ENCODE assay signal across 10 cellular contexts in genomic region chr3:153166206-153166605, GRCh38. TPM values are rescaled to one million over a fixed set of nuclear protein-coding genes. Genes with fewer than 3 reads are reported as not detected.
A peak's percentile ranks its signal among the peaks of the same experiment; 100 is the strongest.
DNase-seq lines count a peak whose midpoint lies in the region; ATAC-seq and TF ChIP-seq lines count a peak whose summit lies in the region.
"Had no signal": no experiment of that assay in that cellular context is flagged by ENCODE, and none has a peak within 500 bp of the region (broad histone marks: within the 10 kb centered on the region; RNA-seq: fewer than 3 reads in every experiment).

No MANE protein-coding gene starts in this region.

- H3K9ac ChIP-seq in SU-DHL-6 (ENCODE audit: low read length) (no peak overlapping the region), smooth muscle cell (ENCODE audit: low read depth) (peak overlapping the region; percentile 18)

- DNase-seq in activated T-cell treated with anti-CD3 and anti-CD28 coated beads, Interleukin-2, amount 50 U/mL, for 24 hours = no peak
- DNase-seq in activated T-cell treated with anti-CD3 and anti-CD28 coated beads, Interleukin-2, amount 50 U/mL, for 1 hour = no peak
- DNase-seq in effector memory CD4-positive, alpha-beta T cell = no peak
- DNase-seq in smooth muscle cell (lab: John Stamatoyannopoulos, UW; ENCODE audit: unreplicated experiment) = no peak
- no peak for DNase-seq in NCI-H345 treated with DMSO at 0.1 percent for 48 hours (lab: John Stamatoyannopoulos, UW; ENCODE audit: unreplicated experiment)
- DNase-seq: RPMI8226 had no signal

- no peak overlapping the region for H3K27ac ChIP-seq in SU-DHL-6 (ENCODE audit: low read depth, low read length)
- no peak overlapping the region for H3K27ac ChIP-seq in effector memory CD4-positive, alpha-beta T cell (ENCODE audit: insufficient read depth, low read length, poor library complexity, severe bottlenecking)
- peak overlapping the region; percentile 39 for H3K27ac ChIP-seq in smooth muscle cell (ENCODE audit: low read depth)
- H3K27ac ChIP-seq: C4-2B had no signal

- H4K20me1 ChIP-seq in SU-DHL-6 (ENCODE audit: low read depth, low read length) = peaks cover 36% of the 10 kb centered on the region
- peaks cover 73% of the 10 kb centered on the region for H4K20me1 ChIP-seq in smooth muscle cell (ENCODE audit: low read depth)

- H3K27me3 ChIP-seq in SU-DHL-6 (ENCODE audit: low read length) = no peaks in the 10 kb centered on the region
- no peaks in the 10 kb centered on the region for H3K27me3 ChIP-seq in effector memory CD4-positive, alpha-beta T cell (replicated peaks; ENCODE audit: control insufficient read depth, insufficient read depth, low read length, poor library complexity, severe bottlenecking)
- H3K27me3 ChIP-seq in smooth muscle cell (ENCODE audit: low read depth) = no peaks in the 10 kb centered on the region

- H3K9me2 ChIP-seq in SU-DHL-6 (replicated peaks; ENCODE audit: insufficient read depth, low read length) = no peaks in the 10 kb centered on the region

- no peaks in the 10 kb centered on the region for H3K9me3 Mint-ChIP-seq in activated T-cell treated with anti-CD3 and anti-CD28 coated beads, Interleukin-2, amount 50 U/mL, for 24 hours

- H3K4me3 ChIP-seq in SU-DHL-6 (ENCODE audit: insufficient read depth, low read length, poor library complexity, severe bottlenecking) (no peak overlapping the region), smooth muscle cell (peak overlapping the region; percentile 98)
- peak overlapping the region; percentile 95 for H3K4me3 ChIP-seq in effector memory CD4-positive, alpha-beta T cell (ENCODE audit: insufficient read depth, low read depth, low read length, poor library complexity, severe bottlenecking)

- ATAC-seq in GM18861 (IDR thresholded peaks at IDR 0.05; ENCODE audit: unreplicated experiment) (no peak), GM19455 (IDR thresholded peaks at IDR 0.05; ENCODE audit: unreplicated experiment) (no peak)

- WGBS in smooth muscle cell (ENCODE audit: low lambda C conversion rate) = 60% methylated on average over 3 of the region's 3 CpGs

- H3F3A ChIP-seq in SU-DHL-6 (ENCODE audit: insufficient read depth) = no peaks in the 10 kb centered on the region; the same call in 1 of the 2 replicates
- no peaks in the 10 kb centered on the region for H3F3A ChIP-seq in smooth muscle cell (ENCODE audit: low read depth)

- H3K36me3 ChIP-seq in SU-DHL-6 (ENCODE audit: low read length) = 0 out of 2 replicates have a peak, but pooled peaks cover 6% of the 10 kb centered on the region
- no peaks in the 10 kb centered on the region for H3K36me3 ChIP-seq in effector memory CD4-positive, alpha-beta T cell (ENCODE audit: control insufficient read depth, insufficient read depth, low read length)
- H3K36me3 ChIP-seq in smooth muscle cell (ENCODE audit: low read depth) = no peaks in the 10 kb centered on the region

- no peaks in the 10 kb centered on the region for H3K9me3 ChIP-seq in SU-DHL-6 (ENCODE audit: insufficient read depth, low read length)
- no peaks in the 10 kb centered on the region for H3K9me3 ChIP-seq in effector memory CD4-positive, alpha-beta T cell (ENCODE audit: control insufficient read depth, low read length)
- no peaks in the 10 kb centered on the region for H3K9me3 ChIP-seq in smooth muscle cell (replicated peaks; ENCODE audit: low read depth)

- H3K36me3 Mint-ChIP-seq in activated T-cell treated with anti-CD3 and anti-CD28 coated beads, Interleukin-2, amount 50 U/mL, for 24 hours (ENCODE audit: low read depth) = peaks cover 57% of the 10 kb centered on the region

- peaks cover 65% of the 10 kb centered on the region for H3K79me2 ChIP-seq in SU-DHL-6 (ENCODE audit: insufficient read depth, low read length)
- peaks cover 63% of the 10 kb centered on the region for H3K79me2 ChIP-seq in smooth muscle cell (ENCODE audit: low read depth)

- H2AFZ ChIP-seq in SU-DHL-6 (ENCODE audit: low read depth, low read length, severe bottlenecking) (no peak overlapping the region), smooth muscle cell (ENCODE audit: low read depth) (no peak overlapping the region)

- no peaks in the 10 kb centered on the region for H3K4me1 ChIP-seq in effector memory CD4-positive, alpha-beta T cell (ENCODE audit: control insufficient read depth, insufficient read depth, low read length, poor library complexity, severe bottlenecking)
- peaks cover 23% of the 10 kb centered on the region for H3K4me1 ChIP-seq in smooth muscle cell (ENCODE audit: low read depth)

- TF ChIP-seq CTCF in SU-DHL-6 (IDR thresholded peaks at IDR 0.05; ENCODE audit: insufficient read depth, low read length, poor library complexity, severe bottlenecking) (no peak), smooth muscle cell (IDR thresholded peaks at IDR 0.05; ENCODE audit: borderline replicate concordance, insufficient read depth, poor library complexity, severe bottlenecking) (no peak)

- peak overlapping the region; percentile 95 for H3K4me3 Mint-ChIP-seq in activated T-cell treated with anti-CD3 and anti-CD28 coated beads, Interleukin-2, amount 50 U/mL, for 24 hours

- H3K4me2 ChIP-seq in SU-DHL-6 (ENCODE audit: low read depth, low read length, poor library complexity, severe bottlenecking) (peak overlapping the region; percentile 88), smooth muscle cell (peak overlapping the region; percentile 94)

- no peaks in the 10 kb centered on the region for H3K27me3 Mint-ChIP-seq in activated T-cell treated with anti-CD3 and anti-CD28 coated beads, Interleukin-2, amount 50 U/mL, for 24 hours

- H3K4me1 Mint-ChIP-seq in activated T-cell treated with anti-CD3 and anti-CD28 coated beads, Interleukin-2, amount 50 U/mL, for 24 hours (ENCODE audit: low read depth) = peaks cover 54% of the 10 kb centered on the region

- H3K27ac Mint-ChIP-seq in activated T-cell treated with anti-CD3 and anti-CD28 coated beads, Interleukin-2, amount 50 U/mL, for 24 hours = peak overlapping the region; percentile 80

RNA-seq across cellular contexts. Expression of gene RAP2B, which starts 4.2 kb away (rescaled TPM):
- total RNA-seq in smooth muscle cell = 29.0 and 29.2 TPM in 2 replicates
- polyA plus RNA-seq in smooth muscle cell = 10.7 and 21.7 TPM in 2 replicates
